In genomic region chr1:221881805-221882581, GRCh38 we compare ENCODE assay signal across 24 cellular contexts.
DNase-seq lines count a peak whose midpoint lies in the region; ATAC-seq and TF ChIP-seq lines count a peak whose summit lies in the region.
"Had no signal": no experiment of that assay in that cellular context is flagged by ENCODE, and none has a peak within 500 bp of the region (broad histone marks: within the 10 kb centered on the region; RNA-seq: fewer than 3 reads in every experiment).

No MANE protein-coding gene starts in this region.

- H3K4me3 Mint-ChIP-seq in activated B cell treated with CpG ODN at 0.5 μM for 24 hours (no peak overlapping the region), memory B cell (no peak overlapping the region)
- H3K4me3 Mint-ChIP-seq: activated naive CD4-positive, alpha-beta T cell treated with anti-CD3 and anti-CD28 coated beads, Interleukin-2, amount 10 ng/mL, durations not matched to agents 7 days and 5 days; activated T-cell treated with anti-CD3 and anti-CD28 coated beads, Interleukin-2, amount 50 U/mL, for 72 hours; dendritic cell treated with granulocyte-macrophage colony-stimulating factor and Interleukin-4, amounts not matched to agents 40 ng/mL and 50 ng/mL, for 4 days; natural killer cell treated with Interleukin-12 subunit alpha and Interleukin-12 subunit beta and Interleukin-15 and Interleukin-18, amount 100 ng/mL, for 72 hours had no signal

- TF ChIP-seq CTCF in GM12865 (IDR thresholded peaks at IDR 0.05; ENCODE audit: insufficient read depth, low read depth, low read length, missing control alignments) (no peak), activated B cell treated with CpG ODN at 0.5 μM for 24 hours (IDR thresholded peaks at IDR 0.05) (no peak), esophagus squamous epithelium (IDR thresholded peaks at IDR 0.05) (no peak)

- H3K4me3 ChIP-seq in GM12865 (ENCODE audit: low read depth, low read length) (no peak overlapping the region), esophagus squamous epithelium (no peak overlapping the region)
- H3K4me3 ChIP-seq: HAP-1, hepatocyte, pancreas, right atrium auricular region, SJSA1, upper lobe of right lung had no signal

- H3K9me3 ChIP-seq in esophagus squamous epithelium, result no peaks in the 10 kb centered on the region
- H3K9me3 ChIP-seq: HAP-1, pancreas, right atrium auricular region, SJSA1, upper lobe of right lung had no signal

- ATAC-seq in HG02970 (IDR thresholded peaks at IDR 0.05; ENCODE audit: low FRiP score, unreplicated experiment), result peak; percentile 50
- ATAC-seq in activated B cell treated with CpG ODN at 0.5 μM for 24 hours (ENCODE audit: low read depth), result peak; percentile 89
- ATAC-seq in memory B cell (ENCODE audit: low read depth), result peak; percentile 37
- ATAC-seq in GM21717 (IDR thresholded peaks at IDR 0.05; ENCODE audit: unreplicated experiment), result no peak
- ATAC-seq: left ventricle myocardium superior; natural killer cell treated with Interleukin-12 subunit alpha and Interleukin-12 subunit beta and Interleukin-15 and Interleukin-18, amount 100 ng/mL, for 72 hours; Panc1; pancreas; upper lobe of right lung had no signal

- H3K27me3 ChIP-seq in esophagus squamous epithelium, result no peaks in the 10 kb centered on the region
- H3K27me3 ChIP-seq: hepatocyte, pancreas, right atrium auricular region, SJSA1, upper lobe of right lung had no signal

- H3K36me3 Mint-ChIP-seq in activated B cell treated with CpG ODN at 0.5 μM for 24 hours (ENCODE audit: low read depth), result no peaks in the 10 kb centered on the region
- no peaks in the 10 kb centered on the region for H3K36me3 Mint-ChIP-seq in memory B cell
- H3K36me3 Mint-ChIP-seq: activated naive CD4-positive, alpha-beta T cell treated with anti-CD3 and anti-CD28 coated beads, Interleukin-2, amount 10 ng/mL, durations not matched to agents 7 days and 5 days; natural killer cell treated with Interleukin-12 subunit alpha and Interleukin-12 subunit beta and Interleukin-15 and Interleukin-18, amount 100 ng/mL, for 72 hours had no signal

- no peaks in the 10 kb centered on the region for H3K9me3 Mint-ChIP-seq in activated B cell treated with CpG ODN at 0.5 μM for 24 hours
- no peaks in the 10 kb centered on the region for H3K9me3 Mint-ChIP-seq in memory B cell
- H3K9me3 Mint-ChIP-seq: activated naive CD4-positive, alpha-beta T cell treated with anti-CD3 and anti-CD28 coated beads, Interleukin-2, amount 10 ng/mL, durations not matched to agents 7 days and 5 days; activated T-cell treated with anti-CD3 and anti-CD28 coated beads, Interleukin-2, amount 50 U/mL, for 72 hours; dendritic cell treated with granulocyte-macrophage colony-stimulating factor and Interleukin-4, amounts not matched to agents 40 ng/mL and 50 ng/mL, for 4 days; natural killer cell treated with Interleukin-12 subunit alpha and Interleukin-12 subunit beta and Interleukin-15 and Interleukin-18, amount 100 ng/mL, for 72 hours had no signal

- CTCF ChIA-PET in activated B cell treated with CpG ODN at 0.5 μM for 24 hours (lab: Charles Lee), result interaction anchor here (0.6 to 0.8 kb wide), 2 partner anchors 42 to 126 kb away, joined by 3 read pairs; no protein-coding TSS in a partner anchor

- no peak overlapping the region for H3K27ac ChIP-seq in esophagus squamous epithelium
- H3K27ac ChIP-seq: hepatocyte, pancreas, right atrium auricular region, SJSA1, upper lobe of right lung had no signal

- H3K4me1 Mint-ChIP-seq in activated B cell treated with CpG ODN at 0.5 μM for 24 hours, result peaks cover 42% of the 10 kb centered on the region
- no peaks in the 10 kb centered on the region for H3K4me1 Mint-ChIP-seq in memory B cell
- H3K4me1 Mint-ChIP-seq: activated naive CD4-positive, alpha-beta T cell treated with anti-CD3 and anti-CD28 coated beads, Interleukin-2, amount 10 ng/mL, durations not matched to agents 7 days and 5 days had no signal

- 66 to 67% methylated on average over 5 of the region's 5 CpGs for WGBS in esophagus squamous epithelium, 2 donors

- H3K27ac Mint-ChIP-seq in activated B cell treated with CpG ODN at 0.5 μM for 24 hours (peak overlapping the region; percentile 51), memory B cell (no peak overlapping the region)
- H3K27ac Mint-ChIP-seq: activated naive CD4-positive, alpha-beta T cell treated with anti-CD3 and anti-CD28 coated beads, Interleukin-2, amount 10 ng/mL, durations not matched to agents 7 days and 5 days; activated T-cell treated with anti-CD3 and anti-CD28 coated beads, Interleukin-2, amount 50 U/mL, for 72 hours; dendritic cell treated with granulocyte-macrophage colony-stimulating factor and Interleukin-4, amounts not matched to agents 40 ng/mL and 50 ng/mL, for 4 days; natural killer cell treated with Interleukin-12 subunit alpha and Interleukin-12 subunit beta and Interleukin-15 and Interleukin-18, amount 100 ng/mL, for 72 hours had no signal

- H3K36me3 ChIP-seq in esophagus squamous epithelium, result no peaks in the 10 kb centered on the region
- H3K36me3 ChIP-seq: HAP-1, pancreas, right atrium auricular region, SJSA1, upper lobe of right lung had no signal

- DNase-seq in GM12865 (ENCODE audit: low read depth) (peak; percentile 26), activated B cell treated with CpG ODN at 0.5 μM for 24 hours (no peak), memory B cell (ENCODE audit: low spot score in 2 of 2) (no peak), esophagus squamous epithelium (lab: John Stamatoyannopoulos, UW) (no peak), D341Med (ENCODE audit: low spot score) (no peak)
- DNase-seq: activated CD4-positive, alpha-beta T cell treated with anti-CD3 and anti-CD28 coated beads for 4 hours; activated naive CD4-positive, alpha-beta T cell treated with anti-CD3 and anti-CD28 coated beads, Interleukin-2, amount 10 ng/mL, durations not matched to agents 7 days and 5 days; activated T-cell treated with anti-CD3 and anti-CD28 coated beads, Interleukin-2, amount 50 U/mL, for 72 hours; foreskin melanocyte; left ventricle myocardium superior; NCI-H1105 treated with DMSO at 0.1 percent for 48 hours; NCI-H2081 treated with DMSO at 0.1 percent for 48 hours; NCI-H446 treated with DMSO at 0.1 percent for 48 hours; pancreas; upper lobe of right lung had no signal

- no peak for TF ChIP-seq POLR2A in esophagus squamous epithelium (IDR thresholded peaks at IDR 0.05)

- intact Hi-C loops in activated B cell treated with CpG ODN at 0.5 μM for 24 hours (cut with micrococcal nuclease), result loop anchor here (1.0 to 2.0 kb wide), 3 partner anchors 42 to 139 kb away; no protein-coding TSS in a partner anchor
- intact Hi-C loops in esophagus squamous epithelium (cut with DNase I), result no loop called here

- peaks cover 0 to 8% (median 0%) of the 10 kb centered on the region in 3 donors for H3K4me1 ChIP-seq in esophagus squamous epithelium
- H3K4me1 ChIP-seq: HAP-1, pancreas had no signal

- POLR2A ChIA-PET in activated B cell treated with CpG ODN at 0.5 μM for 24 hours (lab: Charles Lee), result interaction anchor here (0.9 to 2.1 kb wide), 6 partner anchors 42 to 144 kb away, joined by 3 to 29 read pairs (median 6); partner anchors contain the start of gene DUSP10

- no peaks in the 10 kb centered on the region for H3K27me3 Mint-ChIP-seq in activated B cell treated with CpG ODN at 0.5 μM for 24 hours
- no peaks in the 10 kb centered on the region for H3K27me3 Mint-ChIP-seq in memory B cell
- H3K27me3 Mint-ChIP-seq: dendritic cell treated with granulocyte-macrophage colony-stimulating factor and Interleukin-4, amounts not matched to agents 40 ng/mL and 50 ng/mL, for 4 days had no signal
